ENCODE assay signal across 2 cellular contexts in the genomic region with DNA sequence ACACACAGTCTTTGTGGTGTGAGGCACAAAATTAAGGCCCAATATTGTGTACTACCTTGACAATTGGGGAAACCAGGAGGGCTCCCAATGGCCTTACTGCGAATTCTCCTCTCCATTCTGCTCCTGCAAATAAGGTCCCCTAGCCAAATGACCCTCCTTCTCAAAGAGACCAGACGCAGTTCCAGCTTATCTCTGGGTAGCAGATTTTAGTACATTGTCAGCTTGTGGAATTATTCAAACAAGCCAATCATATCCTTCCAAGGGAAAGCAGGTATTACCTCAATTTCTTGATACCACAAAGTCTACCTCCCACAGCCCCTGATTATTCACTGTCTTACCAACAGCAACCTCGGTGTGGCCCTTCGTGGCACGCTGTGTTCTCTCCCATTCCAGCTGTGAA.
TF ChIP-seq lines count a peak whose summit lies in the region.

No MANE protein-coding gene starts in this region.

TF ChIP-seq in SK-N-SH, 30 proteins besides CTCF, POLR2A, EP300 and RAD21 (continued from another document):
- TF ChIP-seq RFX5 (IDR thresholded peaks at IDR 0.05; ENCODE audit: low read length) (no peak), EZH2phosphoT487 (IDR thresholded peaks at IDR 0.05; ENCODE audit: borderline replicate concordance, low read depth) (no peak), SIN3A (IDR thresholded peaks at IDR 0.05; ENCODE audit: borderline replicate concordance, low read depth, low read length) (no peak), NFIC (IDR thresholded peaks at IDR 0.05; ENCODE audit: borderline replicate concordance) (no peak)

TF ChIP-seq in SK-N-SH treated with all-trans-retinoic acid at 6 μM for 48 hours, 23 proteins besides CTCF, POLR2A, EP300 and RAD21 (continued from another document):
- TF ChIP-seq, protein P1, sequence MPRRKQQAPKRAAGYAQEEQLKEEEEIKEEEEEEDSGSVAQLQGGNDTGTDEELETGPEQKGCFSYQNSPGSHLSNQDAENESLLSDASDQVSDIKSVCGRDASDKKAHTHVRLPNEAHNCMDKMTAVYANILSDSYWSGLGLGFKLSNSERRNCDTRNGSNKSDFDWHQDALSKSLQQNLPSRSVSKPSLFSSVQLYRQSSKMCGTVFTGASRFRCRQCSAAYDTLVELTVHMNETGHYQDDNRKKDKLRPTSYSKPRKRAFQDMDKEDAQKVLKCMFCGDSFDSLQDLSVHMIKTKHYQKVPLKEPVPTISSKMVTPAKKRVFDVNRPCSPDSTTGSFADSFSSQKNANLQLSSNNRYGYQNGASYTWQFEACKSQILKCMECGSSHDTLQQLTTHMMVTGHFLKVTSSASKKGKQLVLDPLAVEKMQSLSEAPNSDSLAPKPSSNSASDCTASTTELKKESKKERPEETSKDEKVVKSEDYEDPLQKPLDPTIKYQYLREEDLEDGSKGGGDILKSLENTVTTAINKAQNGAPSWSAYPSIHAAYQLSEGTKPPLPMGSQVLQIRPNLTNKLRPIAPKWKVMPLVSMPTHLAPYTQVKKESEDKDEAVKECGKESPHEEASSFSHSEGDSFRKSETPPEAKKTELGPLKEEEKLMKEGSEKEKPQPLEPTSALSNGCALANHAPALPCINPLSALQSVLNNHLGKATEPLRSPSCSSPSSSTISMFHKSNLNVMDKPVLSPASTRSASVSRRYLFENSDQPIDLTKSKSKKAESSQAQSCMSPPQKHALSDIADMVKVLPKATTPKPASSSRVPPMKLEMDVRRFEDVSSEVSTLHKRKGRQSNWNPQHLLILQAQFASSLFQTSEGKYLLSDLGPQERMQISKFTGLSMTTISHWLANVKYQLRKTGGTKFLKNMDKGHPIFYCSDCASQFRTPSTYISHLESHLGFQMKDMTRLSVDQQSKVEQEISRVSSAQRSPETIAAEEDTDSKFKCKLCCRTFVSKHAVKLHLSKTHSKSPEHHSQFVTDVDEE (CRISPR knock-in tag; IDR thresholded peaks at IDR 0.05) = no peak
- TF ChIP-seq OSR1 (CRISPR knock-in tag; IDR thresholded peaks at IDR 0.05) (no peak), ZNF8 (CRISPR knock-in tag; IDR thresholded peaks at IDR 0.05) (no peak), TCF4 (CRISPR knock-in tag; IDR thresholded peaks at IDR 0.05; ENCODE audit: borderline replicate concordance) (no peak), ISL1 (CRISPR knock-in tag; IDR thresholded peaks at IDR 0.05) (no peak), ESRRG (CRISPR knock-in tag; IDR thresholded peaks at IDR 0.05) (no peak), ZNF565 (CRISPR knock-in tag; conservative IDR thresholded peaks at IDR 0.05; ENCODE audit: low read depth) (no peak), ZC3H10 (CRISPR knock-in tag; IDR thresholded peaks at IDR 0.05) (no peak), GLIS3 (CRISPR knock-in tag; IDR thresholded peaks at IDR 0.05) (no peak), CSDC2 (CRISPR knock-in tag; IDR thresholded peaks at IDR 0.05) (no peak), BACH2 (CRISPR knock-in tag; IDR thresholded peaks at IDR 0.05; ENCODE audit: borderline replicate concordance) (no peak), ZFP30 (CRISPR knock-in tag; IDR thresholded peaks at IDR 0.05) (no peak), RARB (CRISPR knock-in tag; IDR thresholded peaks at IDR 0.05) (no peak)
- TF ChIP-seq, protein P2, sequence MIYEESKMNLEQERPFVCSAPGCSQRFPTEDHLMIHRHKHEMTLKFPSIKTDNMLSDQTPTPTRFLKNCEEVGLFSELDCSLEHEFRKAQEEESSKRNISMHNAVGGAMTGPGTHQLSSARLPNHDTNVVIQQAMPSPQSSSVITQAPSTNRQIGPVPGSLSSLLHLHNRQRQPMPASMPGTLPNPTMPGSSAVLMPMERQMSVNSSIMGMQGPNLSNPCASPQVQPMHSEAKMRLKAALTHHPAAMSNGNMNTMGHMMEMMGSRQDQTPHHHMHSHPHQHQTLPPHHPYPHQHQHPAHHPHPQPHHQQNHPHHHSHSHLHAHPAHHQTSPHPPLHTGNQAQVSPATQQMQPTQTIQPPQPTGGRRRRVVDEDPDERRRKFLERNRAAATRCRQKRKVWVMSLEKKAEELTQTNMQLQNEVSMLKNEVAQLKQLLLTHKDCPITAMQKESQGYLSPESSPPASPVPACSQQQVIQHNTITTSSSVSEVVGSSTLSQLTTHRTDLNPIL (CRISPR knock-in tag; IDR thresholded peaks at IDR 0.05; ENCODE audit: low read depth) = no peak
- TF ChIP-seq, protein P3, sequence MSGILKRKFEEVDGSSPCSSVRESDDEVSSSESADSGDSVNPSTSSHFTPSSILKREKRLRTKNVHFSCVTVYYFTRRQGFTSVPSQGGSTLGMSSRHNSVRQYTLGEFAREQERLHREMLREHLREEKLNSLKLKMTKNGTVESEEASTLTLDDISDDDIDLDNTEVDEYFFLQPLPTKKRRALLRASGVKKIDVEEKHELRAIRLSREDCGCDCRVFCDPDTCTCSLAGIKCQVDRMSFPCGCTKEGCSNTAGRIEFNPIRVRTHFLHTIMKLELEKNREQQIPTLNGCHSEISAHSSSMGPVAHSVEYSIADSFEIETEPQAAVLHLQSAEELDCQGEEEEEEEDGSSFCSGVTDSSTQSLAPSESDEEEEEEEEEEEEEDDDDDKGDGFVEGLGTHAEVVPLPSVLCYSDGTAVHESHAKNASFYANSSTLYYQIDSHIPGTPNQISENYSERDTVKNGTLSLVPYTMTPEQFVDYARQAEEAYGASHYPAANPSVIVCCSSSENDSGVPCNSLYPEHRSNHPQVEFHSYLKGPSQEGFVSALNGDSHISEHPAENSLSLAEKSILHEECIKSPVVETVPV (CRISPR knock-in tag; IDR thresholded peaks at IDR 0.05) = no peak
